8 cellular contexts compared by ENCODE assay signal in genomic region chr11:72584293-72584921, GRCh38.
DNase-seq lines count a peak whose midpoint lies in the region; ATAC-seq and TF ChIP-seq lines count a peak whose summit lies in the region.

No MANE protein-coding gene starts in this region.

- no peak for TF ChIP-seq POLR2A in sigmoid colon (IDR thresholded peaks at IDR 0.05)
- TF ChIP-seq POLR2A in erythroblast (IDR thresholded peaks at IDR 0.05; ENCODE audit: low read length) = no peak

- 7 to 17% methylated on average over 59 of the region's 59 CpGs for WGBS in sigmoid colon, 2 donors

- H3K4me1 ChIP-seq in CD4-positive, alpha-beta memory T cell (ENCODE audit: insufficient read depth, low read length) = peaks cover 23% of the 10 kb centered on the region
- H3K4me1 ChIP-seq in sigmoid colon = peaks cover 0 to 7% (median 0%) of the 10 kb centered on the region in 4 donors

- POLR2A ChIA-PET in CD4-positive, alpha-beta memory T cell (lab: Charles Lee; ENCODE audit: partially characterized antibody) = interaction anchor here (0.6 kb wide), 1 partner anchor 558 kb away, joined by 3 read pairs; the partner anchor contains the start of gene FCHSD2

- CTCF ChIA-PET in CD4-positive, alpha-beta memory T cell (lab: Charles Lee; ENCODE audit: partially characterized antibody) = interaction anchor here (1.2 to 3.6 kb wide), 6 partner anchors 11 to 113 kb away, joined by 3 to 20 read pairs (median 6); no protein-coding TSS in a partner anchor

- peak; percentile 48 to 66 (median 61) for DNase-seq in CD4-positive, alpha-beta memory T cell
- DNase-seq in activated T-cell treated with anti-CD3 and anti-CD28 coated beads for 24 hours (ENCODE audit: low read depth) (peak; percentile 35), head of caudate nucleus (peak in 26 of 42 donors; percentile 22 to 69 (median 44)), sigmoid colon (peak; percentile 83), erythroblast (lab: John Stamatoyannopoulos, UW) (no peak), hippocampal formation (lab: John Stamatoyannopoulos, UW) (no peak), NCI-H1930 (lab: John Stamatoyannopoulos, UW) (no peak)

- no peaks in the 10 kb centered on the region for H3K36me3 ChIP-seq in CD4-positive, alpha-beta memory T cell (ENCODE audit: insufficient read depth, low read length)
- H3K36me3 ChIP-seq in sigmoid colon = peaks cover 0 to 63% (median 33%) of the 10 kb centered on the region in 4 donors

- TF ChIP-seq EP300 in sigmoid colon (IDR thresholded peaks at IDR 0.05) = no peak

- peak overlapping the region; percentile 13 for H3K27ac ChIP-seq in CD4-positive, alpha-beta memory T cell (ENCODE audit: low read depth, low read length)
- no peak overlapping the region for H3K27ac ChIP-seq in sigmoid colon

- H3K27ac Mint-ChIP-seq in CD4-positive, alpha-beta memory T cell = peak overlapping the region; percentile 1 to 97 (median 90)

- H3K9me3 ChIP-seq in CD4-positive, alpha-beta memory T cell (ENCODE audit: control insufficient read depth in 1 of 2, low read length in 2 of 2) = no peaks in the 10 kb centered on the region
- H3K9me3 ChIP-seq in sigmoid colon = no peaks in the 10 kb centered on the region

- H3K4me3 ChIP-seq in CD4-positive, alpha-beta memory T cell (ENCODE audit: low read length in 2 of 2) = peak overlapping the region; percentile 47 to 50
- H3K4me3 ChIP-seq in sigmoid colon = no peak overlapping the region

- peaks cover 6% of the 10 kb centered on the region for H3K27me3 ChIP-seq in CD4-positive, alpha-beta memory T cell (ENCODE audit: insufficient read depth, low read length)
- no peaks in the 10 kb centered on the region for H3K27me3 ChIP-seq in sigmoid colon

- intact Hi-C loops in CD4-positive, alpha-beta memory T cell (cut with micrococcal nuclease) = loop anchor here (2.0 kb wide), 1 partner anchor 594 kb away; no protein-coding TSS in a partner anchor
- intact Hi-C loops in head of caudate nucleus (cut with DNase I) (no loop called here), sigmoid colon (cut with DNase I) (loop anchor here (10.0 kb wide), 1 partner anchor 210 kb away; the partner anchor contains the start of gene STARD10)

- H3K36me3 Mint-ChIP-seq in CD4-positive, alpha-beta memory T cell = peaks cover 0 to 19% of the 10 kb centered on the region in 2 donors

- TF ChIP-seq CTCF in sigmoid colon (IDR thresholded peaks at IDR 0.05) = no peak

- ATAC-seq in HG03097 (IDR thresholded peaks at IDR 0.05; ENCODE audit: low FRiP score, unreplicated experiment) = no peak

- H3K9me3 Mint-ChIP-seq in CD4-positive, alpha-beta memory T cell = no peaks in the 10 kb centered on the region

- H3K4me3 Mint-ChIP-seq in CD4-positive, alpha-beta memory T cell = peak overlapping the region; percentile 89 to 97 (median 92)

- peaks cover 7 to 40% (median 22%) of the 10 kb centered on the region in 4 donors for H3K4me1 Mint-ChIP-seq in CD4-positive, alpha-beta memory T cell

- peaks cover 9 to 28% of the 10 kb centered on the region in 2 donors for H3K27me3 Mint-ChIP-seq in CD4-positive, alpha-beta memory T cell

Comparison
In these comparisons a context has a peak if more than half of its experiments do, and no peak if none do; other contexts are left out.
1. DNase-seq: peak in CD4-positive, alpha-beta memory T cell (5 of 5), activated T-cell treated with anti-CD3 and anti-CD28 coated beads for 24 hours (single experiment), head of caudate nucleus (26 of 42) and sigmoid colon (single experiment); none in erythroblast (0 of 2), hippocampal formation (0 of 2) and NCI-H1930 (0 of 2).
2. H3K4me3 ChIP-seq: peak in CD4-positive, alpha-beta memory T cell (2 of 2); none in sigmoid colon (0 of 4).